Comparison of ENCODE assay signal across 21 cellular contexts in the genomic region with DNA sequence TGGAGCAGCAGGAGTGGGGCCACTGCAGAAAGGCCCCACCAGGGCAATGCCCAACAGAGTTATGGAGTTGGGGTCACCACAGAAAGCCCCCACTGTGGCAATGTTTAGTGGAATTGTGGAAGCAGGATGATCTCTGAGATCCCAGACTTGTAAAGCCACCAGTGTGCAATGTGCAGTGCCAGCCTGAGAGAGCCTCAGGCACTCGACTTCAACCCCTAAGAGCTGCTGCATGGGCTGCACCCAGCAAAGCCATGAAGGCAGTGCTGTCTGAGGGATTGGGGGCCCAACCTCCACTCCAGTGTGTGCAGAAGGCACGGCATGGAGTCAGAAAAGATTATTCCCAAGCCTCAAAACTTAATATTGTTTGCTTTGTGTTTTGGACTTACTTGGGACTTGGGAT. TPM values are rescaled to one million over a fixed set of nuclear protein-coding genes. Genes with fewer than 3 reads are reported as not detected.
A peak's percentile ranks its signal among the peaks of the same experiment; 100 is the strongest.
DNase-seq lines count a peak whose midpoint lies in the region; ATAC-seq, FAIRE-seq and TF ChIP-seq lines count a peak whose summit lies in the region.
"Had no signal": no experiment of that assay in that cellular context is flagged by ENCODE, and none has a peak within 500 bp of the region (broad histone marks: within the 10 kb centered on the region; RNA-seq: fewer than 3 reads in every experiment).

No MANE protein-coding gene starts in this region.

- H3K27ac ChIP-seq in GM12878 (ENCODE audit: control insufficient read depth, insufficient read depth) = no peak overlapping the region
- H3K27ac ChIP-seq: BLaER1 had no signal

- CTCF ChIA-PET in GM12878 (lab: Yijun Ruan, JAX) = no interaction called here

- TF ChIP-seq CTCF in GM12878 (IDR thresholded peaks at IDR 0.05 in 2 of 3, conservative IDR thresholded peaks at IDR 0.05 in 1 of 3; ENCODE audit: control insufficient read depth in 2 of 3, extremely low read depth in 1 of 3, insufficient read depth in 1 of 3, low read depth in 3 of 3, low read length in 3 of 3) = no peak

- H3K4me1 ChIP-seq in GM12878 (ENCODE audit: control insufficient read depth, insufficient read depth, low read length) = no peaks in the 10 kb centered on the region
- H3K4me1 ChIP-seq: BE2C, BLaER1 had no signal

- in situ Hi-C loops in GM12878 (cut with MboI) = loop anchor here (25.0 kb wide), 1 partner anchor 440 kb away; no protein-coding TSS in a partner anchor

- peaks cover under 1% of the 10 kb centered on the region for H3K9me3 ChIP-seq in GM12878 (replicated peaks; ENCODE audit: control insufficient read depth, insufficient read depth, low read length)
- H3K9me3 ChIP-seq: BE2C had no signal

- H2AFZ ChIP-seq in GM12878 (ENCODE audit: control insufficient read depth, low read depth, low read length) = no peak overlapping the region

- SMC1A ChIA-PET in GM12878 (lab: Charles Lee; ENCODE audit: uncharacterized antibody, unreplicated experiment) = no interaction called here

- H3K79me2 ChIP-seq in GM12878 (ENCODE audit: control insufficient read depth, insufficient read depth, low read length) = no peaks in the 10 kb centered on the region

- no peaks in the 10 kb centered on the region for H3K27me3 ChIP-seq in GM12878 (replicated peaks in 1 of 2; ENCODE audit: control insufficient read depth in 2 of 2, insufficient read depth in 2 of 2, low read length in 1 of 2)
- H3K27me3 ChIP-seq: BE2C, BLaER1 had no signal

- TF ChIP-seq EP300 in GM12878 (IDR thresholded peaks at IDR 0.05; ENCODE audit: borderline replicate concordance in 1 of 2, control insufficient read depth in 1 of 2, low read depth in 2 of 2, low read length in 2 of 2) = no peak

- no peak for FAIRE-seq in GM12878 (lab: Jason Lieb, UNC)
- FAIRE-seq: A204.1, D721Med, GM12891, GM19239 had no signal

- RAD21 ChIA-PET in GM12878 (lab: Charles Lee; ENCODE audit: unreplicated experiment) = no interaction called here

- no peak overlapping the region for H3K4me3 ChIP-seq in GM12878
- H3K4me3 ChIP-seq: BLaER1 had no signal

- TF ChIP-seq POLR2A in GM12878 (IDR thresholded peaks at IDR 0.05; ENCODE audit: low read depth, low read length) = 0 out of 2 replicates have a peak, but pooled peaks have one; percentile 29

- H4K20me1 ChIP-seq in GM12878 (ENCODE audit: control insufficient read depth, insufficient read depth) = no peaks in the 10 kb centered on the region
- H4K20me1 ChIP-seq: BLaER1 had no signal

- 34% methylated on average over 2 of the region's 2 CpGs for WGBS in GM12878 (ENCODE audit: insufficient coverage, insufficient replicate concordance, low lambda C conversion rate, missing lambda C conversion rate)

- peak; percentile 35; the same call in 2 of the 3 replicates for ATAC-seq in GM12878

- peak; percentile 7 for DNase-seq in EL
- no peak for DNase-seq in GM12878 (ENCODE audit: low read depth, low spot score)
- no peak for DNase-seq in NCI-H1694 (lab: John Stamatoyannopoulos, UW)
- DNase-seq in effector CD8-positive, alpha-beta T cell (lab: John Stamatoyannopoulos, UW) = no peak
- no peak for DNase-seq in stimulated activated CD4-positive, alpha-beta T cell treated with anti-CD3 and anti-CD28 coated beads, Interleukin-12 subunit alpha, Interleukin-12 subunit beta, amount 100 ng/mL, for 4 hours
- DNase-seq: 8988T; ACHN; BE2C; C1 segment of cervical spinal cord; CD4-positive, alpha-beta memory T cell; CD4-positive, CD25-positive, alpha-beta regulatory T cell; CD8-positive, alpha-beta memory T cell; COR-L47; DMS79 treated with DMSO at 0.1 percent for 48 hours; GDM1 had no signal

- intact Hi-C loops in GM12878 (cut with micrococcal nuclease; ENCODE audit: unreplicated experiment) = loop anchor here (10.0 kb wide), 3 partner anchors 277 to 457 kb away; no protein-coding TSS in a partner anchor

- POLR2A ChIA-PET in GM12878 (lab: Charles Lee) = no interaction called here

- H3K4me2 ChIP-seq in GM12878 (ENCODE audit: control insufficient read depth, insufficient read depth) = no peak overlapping the region
- H3K4me2 ChIP-seq: BLaER1 had no signal

- BruUV-seq in GM12878 (replicated peaks; lab: Mats Ljungman, UMichigan) = no TSS peak

- H3K36me3 ChIP-seq in GM12878 (ENCODE audit: control insufficient read depth in 2 of 2, insufficient read depth in 2 of 2, low read length in 1 of 2) = no peaks in the 10 kb centered on the region
- H3K36me3 ChIP-seq: BE2C had no signal

- TF ChIP-seq RAD21 in GM12878 (IDR thresholded peaks at IDR 0.05; ENCODE audit: insufficient read depth, low read depth, low read length) = no peak

- H3K9ac ChIP-seq in GM12878 (ENCODE audit: control insufficient read depth, insufficient read depth, low read length) = no peak overlapping the region
- H3K9ac ChIP-seq: BLaER1 had no signal

TF ChIP-seq in GM12878, 131 proteins besides CTCF, POLR2A, EP300 and RAD21:
- TF ChIP-seq DPF2 (IDR thresholded peaks at IDR 0.05) (no peak), RELB (IDR thresholded peaks at IDR 0.05; ENCODE audit: low read depth) (no peak), NR2C2 (IDR thresholded peaks at IDR 0.05; ENCODE audit: borderline replicate concordance, control insufficient read depth, insufficient read length, low read depth) (no peak)
- TF ChIP-seq, protein P1, sequence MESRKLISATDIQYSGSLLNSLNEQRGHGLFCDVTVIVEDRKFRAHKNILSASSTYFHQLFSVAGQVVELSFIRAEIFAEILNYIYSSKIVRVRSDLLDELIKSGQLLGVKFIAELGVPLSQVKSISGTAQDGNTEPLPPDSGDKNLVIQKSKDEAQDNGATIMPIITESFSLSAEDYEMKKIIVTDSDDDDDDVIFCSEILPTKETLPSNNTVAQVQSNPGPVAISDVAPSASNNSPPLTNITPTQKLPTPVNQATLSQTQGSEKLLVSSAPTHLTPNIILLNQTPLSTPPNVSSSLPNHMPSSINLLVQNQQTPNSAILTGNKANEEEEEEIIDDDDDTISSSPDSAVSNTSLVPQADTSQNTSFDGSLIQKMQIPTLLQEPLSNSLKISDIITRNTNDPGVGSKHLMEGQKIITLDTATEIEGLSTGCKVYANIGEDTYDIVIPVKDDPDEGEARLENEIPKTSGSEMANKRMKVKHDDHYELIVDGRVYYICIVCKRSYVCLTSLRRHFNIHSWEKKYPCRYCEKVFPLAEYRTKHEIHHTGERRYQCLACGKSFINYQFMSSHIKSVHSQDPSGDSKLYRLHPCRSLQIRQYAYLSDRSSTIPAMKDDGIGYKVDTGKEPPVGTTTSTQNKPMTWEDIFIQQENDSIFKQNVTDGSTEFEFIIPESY (IDR thresholded peaks at IDR 0.05) = no peak

RNA-seq across cellular contexts. Expression of gene SAMD9, which starts 20.4 kb away (rescaled TPM):
- total RNA-seq in GM12878 (2013; cell fraction: nucleolus; rRNA removed) = 53.2 and 60.6 TPM in 2 replicates
- total RNA-seq in GM12878 (2014; rRNA removed) (18.9 and 23.3 TPM in 2 replicates), GM12878 (2014; rRNA removed; fragmentation: Illumina TruSeq; extraction: Trizol) (32.5 and 34.1 TPM in 2 replicates), GM12878 (2021) (18.1 and 19.2 TPM in 2 replicates)
- polyA plus RNA-seq in GM12878 (2011; ENCODE audit: low read depth) = 5.5 TPM
- polyA plus RNA-seq in GM12878 (2011; rRNA removed) (37.1 and 76.8 TPM in 2 replicates), GM12878 (2014; fragmentation: Illumina TruSeq; extraction: Trizol) (23.8 and 32.5 TPM in 2 replicates), GM12878 (2014; fragmentation: Nextera tagmentation; extraction: Ambion mirVana) (1 to 10 TPM; 6.4 to 8.3 TPM), GM12878 (2014; rRNA removed) (8.4 and 10.8 TPM in 2 replicates), GM12878 (2016; fragmentation: Nextera tagmentation; extraction: Ambion mirVana) (10 to 100 TPM in 1 of 2 experiments, 1 to 10 TPM in 1; 9.6 to 12.1 TPM)
- polyA plus RNA-seq in GM12878 (2011; cell fraction: cytosol; rRNA removed) = 8.1 and 8.3 TPM in 2 replicates
- 46.8 and 64.7 TPM in 2 replicates for polyA plus RNA-seq in GM12878 (2011; cell fraction: nucleus; rRNA removed)
- polyA plus RNA-seq in GM12878 (2012) = 9.5 and 9.6 TPM in 2 replicates
- 32.8 and 52.6 TPM in 2 replicates for polyA minus RNA-seq in GM12878 (2011; rRNA and poly(A)+ RNA removed)
- 19.2 and 22.1 TPM in 2 replicates for polyA minus RNA-seq in GM12878 (2011; cell fraction: cytosol; rRNA and poly(A)+ RNA removed)
- polyA minus RNA-seq in GM12878 (2011; cell fraction: nucleus; rRNA and poly(A)+ RNA removed) = 41.2 and 42.6 TPM in 2 replicates
- total RNA-seq: G401 had no signal

RNA-seq across cellular contexts. Expression of gene SAMD9L, which starts 50.8 kb away (rescaled TPM):
- total RNA-seq in GM12878 (2013; cell fraction: nucleolus; rRNA removed) = 91.6 and 94.2 TPM in 2 replicates
- total RNA-seq in GM12878 (2014; rRNA removed) (28.2 and 38.1 TPM in 2 replicates), GM12878 (2014; rRNA removed; fragmentation: Illumina TruSeq; extraction: Trizol) (45.4 and 51.8 TPM in 2 replicates), GM12878 (2021) (29.9 and 34.7 TPM in 2 replicates)
- 38.8 TPM for polyA plus RNA-seq in GM12878 (2011; ENCODE audit: low read depth)
- polyA plus RNA-seq in GM12878 (2011; rRNA removed) (51.3 and 87.8 TPM in 2 replicates), GM12878 (2014; fragmentation: Illumina TruSeq; extraction: Trizol) (38.4 and 51.0 TPM in 2 replicates), GM12878 (2014; fragmentation: Nextera tagmentation; extraction: Ambion mirVana) (10 to 100 TPM; 22.3 to 29.2 TPM), GM12878 (2014; rRNA removed) (24.1 and 26.9 TPM in 2 replicates), GM12878 (2016; fragmentation: Nextera tagmentation; extraction: Ambion mirVana) (10 to 100 TPM; 28.6 to 30.4 TPM)
- 14.0 and 15.7 TPM in 2 replicates for polyA plus RNA-seq in GM12878 (2011; cell fraction: cytosol; rRNA removed)
- polyA plus RNA-seq in GM12878 (2011; cell fraction: nucleus; rRNA removed) = 76.7 and 81.6 TPM in 2 replicates
- 17.4 and 23.4 TPM in 2 replicates for polyA plus RNA-seq in GM12878 (2012)
- 33.7 and 42.6 TPM in 2 replicates for polyA minus RNA-seq in GM12878 (2011; rRNA and poly(A)+ RNA removed)
- 15.8 and 16.7 TPM in 2 replicates for polyA minus RNA-seq in GM12878 (2011; cell fraction: cytosol; rRNA and poly(A)+ RNA removed)
- 33.4 and 38.1 TPM in 2 replicates for polyA minus RNA-seq in GM12878 (2011; cell fraction: nucleus; rRNA and poly(A)+ RNA removed)
- total RNA-seq: G401 had no signal
